ENCODE assay signal across 8 cellular contexts in genomic region chr20:59515013-59515905, GRCh38.
DNase-seq lines count a peak whose midpoint lies in the region; ATAC-seq, FAIRE-seq and TF ChIP-seq lines count a peak whose summit lies in the region.

No MANE protein-coding gene starts in this region.

- H2BK15ac ChIP-seq in mesenchymal stem cell (ENCODE audit: low read depth, poor library complexity, severe bottlenecking) = no peak overlapping the region

- no peaks in the 10 kb centered on the region for H3K4me1 ChIP-seq in Caco-2
- peaks cover 4% of the 10 kb centered on the region; the same call in 1 of the 2 replicates for H3K4me1 ChIP-seq in HUES48 (ENCODE audit: control insufficient read depth, insufficient read depth, low read length)
- no peaks in the 10 kb centered on the region for H3K4me1 ChIP-seq in mesenchymal stem cell (ENCODE audit: control insufficient read depth, insufficient read depth, low read depth, low read length)

- no peak overlapping the region for H2AK5ac ChIP-seq in mesenchymal stem cell (ENCODE audit: low read length, severe bottlenecking)

- CTCF ChIA-PET in Caco-2 (lab: Charles Lee) = interaction anchor here (0.7 to 2.2 kb wide), 5 partner anchors 10 to 76 kb away, joined by 3 to 9 read pairs (median 6); no protein-coding TSS in a partner anchor

- H3K9me3 Mint-ChIP-seq in Caco-2 (ENCODE audit: unreplicated experiment) = no peaks in the 10 kb centered on the region

- TF ChIP-seq CTCF in Caco-2 (IDR thresholded peaks at IDR 0.05; ENCODE audit: insufficient read depth in 1 of 2, low read depth in 1 of 2, low read length in 1 of 2, severe bottlenecking in 1 of 2, unreplicated experiment in 1 of 2) = peak; percentile 99 to 100

- intact Hi-C loops in Caco-2 (cut with micrococcal nuclease; ENCODE audit: unreplicated experiment) = loop anchor here (1.0 kb wide), 1 partner anchor 10 kb away; no protein-coding TSS in a partner anchor

- H4K8ac ChIP-seq in mesenchymal stem cell (ENCODE audit: low read length) = no peak overlapping the region

- no peaks in the 10 kb centered on the region for H3K9me3 ChIP-seq in Caco-2
- no peaks in the 10 kb centered on the region for H3K9me3 ChIP-seq in HUES48 (ENCODE audit: control insufficient read depth, insufficient read depth, low read length)
- H3K9me3 ChIP-seq in mesenchymal stem cell (ENCODE audit: control insufficient read depth, low read length) = no peaks in the 10 kb centered on the region

- 43% methylated on average over 31 of the region's 32 CpGs for WGBS in mesenchymal stem cell

- BruUV-seq in Caco-2 (replicated peaks; lab: Mats Ljungman, UMichigan) = no TSS peak

- POLR2A ChIA-PET in Caco-2 (lab: Charles Lee) = no interaction called here

- no peak overlapping the region for H3K4me3 Mint-ChIP-seq in Caco-2 (ENCODE audit: unreplicated experiment)

- no peak overlapping the region for H3K18ac ChIP-seq in mesenchymal stem cell (ENCODE audit: low read depth in 1 of 2, low read length in 2 of 2)

- ATAC-seq in GM19023 (IDR thresholded peaks at IDR 0.05; ENCODE audit: unreplicated experiment) (no peak), GM19463 (IDR thresholded peaks at IDR 0.05; ENCODE audit: unreplicated experiment) (no peak), HG03095 (IDR thresholded peaks at IDR 0.05; ENCODE audit: unreplicated experiment) (no peak)

- no peaks in the 10 kb centered on the region for H3K79me1 ChIP-seq in mesenchymal stem cell (replicated peaks; ENCODE audit: low read length, poor library complexity, severe bottlenecking)

- H3K27ac ChIP-seq in HUES48 (ENCODE audit: low read depth, low read length) (no peak overlapping the region), mesenchymal stem cell (ENCODE audit: low read length, poor library complexity, severe bottlenecking) (no peak overlapping the region)

- H2BK5ac ChIP-seq in mesenchymal stem cell (ENCODE audit: low read depth, low read length, poor library complexity, severe bottlenecking) = no peak overlapping the region

- H3K36me3 Mint-ChIP-seq in Caco-2 (ENCODE audit: insufficient read depth, unreplicated experiment) = peaks cover 4% of the 10 kb centered on the region

- peaks cover 48% of the 10 kb centered on the region for H3K27me3 Mint-ChIP-seq in Caco-2 (ENCODE audit: insufficient read depth, unreplicated experiment)

- H3K14ac ChIP-seq in mesenchymal stem cell (ENCODE audit: low read length in 2 of 2) = no peak overlapping the region

- no peak overlapping the region for H3K23ac ChIP-seq in mesenchymal stem cell (ENCODE audit: low read length in 2 of 2)

- H2BK12ac ChIP-seq in mesenchymal stem cell (ENCODE audit: low read length in 2 of 2) = no peak overlapping the region

- no peak overlapping the region for H3K27ac Mint-ChIP-seq in Caco-2 (ENCODE audit: unreplicated experiment)

- H2AFZ ChIP-seq in mesenchymal stem cell (ENCODE audit: low read depth, low read length) = no peak overlapping the region

- H3K4me3 ChIP-seq in Caco-2 (ENCODE audit: low read depth, low read length) (no peak overlapping the region), HUES48 (ENCODE audit: low read depth, low read length) (peak overlapping the region; percentile 52), mesenchymal stem cell (ENCODE audit: insufficient read depth in 1 of 2, low read depth in 1 of 2, low read length in 2 of 2) (no peak overlapping the region)

- no peak overlapping the region for H2BK120ac ChIP-seq in mesenchymal stem cell (ENCODE audit: low read depth, low read length)

- peak; percentile 10 for FAIRE-seq in RCC 7860 (lab: Jason Lieb, UNC)

- H3K36me3 ChIP-seq in Caco-2 (ENCODE audit: control insufficient read depth, insufficient read depth, low read length) (no peaks in the 10 kb centered on the region), HUES48 (ENCODE audit: control insufficient read depth, insufficient read depth, low read length) (no peaks in the 10 kb centered on the region), mesenchymal stem cell (ENCODE audit: control insufficient read depth in 1 of 2, insufficient read depth in 2 of 2, low read depth in 1 of 2, low read length in 2 of 2) (no peaks in the 10 kb centered on the region)

- DNase-seq in Caco-2 = peak; percentile 93 to 94
- peak; percentile 21 for DNase-seq in RCC 7860 (ENCODE audit: low spot score)
- DNase-seq in epidermal melanocyte (ENCODE audit: insufficient read length, low spot score) = peak; percentile 77
- DNase-seq in mesenchymal stem cell = peak; percentile 13

- peaks cover 2% of the 10 kb centered on the region; the same call in 1 of the 2 replicates for H3K27me3 ChIP-seq in Caco-2 (replicated peaks; ENCODE audit: control insufficient read depth, insufficient read depth, low read length)
- H3K27me3 ChIP-seq in HUES48 (ENCODE audit: control insufficient read depth, insufficient read depth, low read length) = 0 out of 2 replicates have a peak, but pooled peaks cover 3% of the 10 kb centered on the region
- H3K27me3 ChIP-seq in mesenchymal stem cell (ENCODE audit: control insufficient read depth in 1 of 2, insufficient read depth in 1 of 2, low read length in 2 of 2) = peaks cover 0 to 45% of the 10 kb centered on the region in 2 experiments

- H4K91ac ChIP-seq in mesenchymal stem cell (ENCODE audit: low read length) = no peak overlapping the region

- no peaks in the 10 kb centered on the region for H3K4me1 Mint-ChIP-seq in Caco-2 (ENCODE audit: low read depth, unreplicated experiment)

- H3K9ac ChIP-seq in HUES48 (ENCODE audit: low read depth, low read length) = no peak overlapping the region
- no peak overlapping the region for H3K9ac ChIP-seq in mesenchymal stem cell (ENCODE audit: low read length)

- H3K4me2 ChIP-seq in mesenchymal stem cell (ENCODE audit: low read length, poor library complexity, severe bottlenecking) = no peak overlapping the region

- no peak overlapping the region for H3K4ac ChIP-seq in mesenchymal stem cell (ENCODE audit: low read depth in 1 of 2, low read length in 2 of 2)

Comparison
In these comparisons a context has a peak if more than half of its experiments do, and no peak if none do; other contexts are left out.
1. DNase-seq: peak in every context shown above with its lines; median percentile 94 in Caco-2; 77 in epidermal melanocyte; 21 in RCC 7860; 13 in mesenchymal stem cell.